Comparison of ENCODE assay signal across 11 cellular contexts in the genomic region with DNA sequence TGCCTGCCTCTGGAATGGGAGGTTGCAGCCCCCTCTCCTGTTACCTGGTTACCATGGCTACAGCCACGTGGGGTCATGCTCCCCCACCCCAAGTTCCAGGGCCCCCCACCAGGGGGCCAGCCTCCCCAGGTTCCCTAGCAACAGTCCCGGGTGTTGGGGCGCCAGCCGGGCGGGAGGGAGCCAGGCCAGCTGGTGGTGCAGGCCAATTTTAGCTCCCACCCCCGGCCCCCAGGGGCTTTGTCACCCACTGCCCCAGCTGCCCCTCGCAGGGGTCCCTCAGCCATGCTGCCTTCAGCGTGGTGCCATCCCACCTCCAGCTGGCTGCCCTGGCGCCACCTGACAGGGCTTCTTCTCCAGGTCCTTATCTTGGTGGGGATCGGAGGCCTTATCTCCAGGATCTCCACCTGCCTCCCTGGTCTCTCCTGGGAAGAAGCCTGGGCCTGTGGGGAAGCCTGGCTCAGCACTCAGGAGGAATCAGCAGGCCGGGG. TPM values are rescaled to one million over a fixed set of nuclear protein-coding genes. Genes with fewer than 3 reads are reported as not detected.
DNase-seq lines count a peak whose midpoint lies in the region; ATAC-seq and TF ChIP-seq lines count a peak whose summit lies in the region.
"Had no signal": no experiment of that assay in that cellular context is flagged by ENCODE, and none has a peak within 500 bp of the region (broad histone marks: within the 10 kb centered on the region; RNA-seq: fewer than 3 reads in every experiment).

No MANE protein-coding gene starts in this region.

- no peaks in the 10 kb centered on the region for H3K27me3 Mint-ChIP-seq in IgD-negative memory B cell
- H3K27me3 Mint-ChIP-seq in MCF 10A (ENCODE audit: insufficient read depth, unreplicated experiment), result no peaks in the 10 kb centered on the region
- H3K27me3 Mint-ChIP-seq in neural crest cell (ENCODE audit: low read depth), result peaks cover 2% of the 10 kb centered on the region

- DNase-seq in D341Med (ENCODE audit: low spot score) (peak; percentile 77), MCF 10A (ENCODE audit: unreplicated experiment) (no peak), neural crest cell (ENCODE audit: low read depth, low spot score) (no peak), mesenteric fat pad (ENCODE audit: low spot score) (no peak)
- DNase-seq: activated CD4-positive, alpha-beta T cell treated with anti-CD3 and anti-CD28 coated beads, Interleukin-2, amount 50 U/mL, for 1 hour; uterus had no signal

- ATAC-seq in HG03571 (IDR thresholded peaks at IDR 0.05; ENCODE audit: unreplicated experiment), result no peak
- no peak for ATAC-seq in HG02798 (IDR thresholded peaks at IDR 0.05; ENCODE audit: poor library complexity, unreplicated experiment)

- intact Hi-C loops in MCF 10A (cut with micrococcal nuclease), result loop anchor here (5.0 kb wide), 1 partner anchor 223 kb away; no protein-coding TSS in a partner anchor

- no TSS peak for BruUV-seq in MCF 10A (replicated peaks; lab: Mats Ljungman, UMichigan)

- POLR2A ChIA-PET in MCF 10A (lab: Yijun Ruan, JAX), result no interaction called here

- H3K36me3 Mint-ChIP-seq in IgD-negative memory B cell, result no peaks in the 10 kb centered on the region
- H3K36me3 Mint-ChIP-seq in MCF 10A (ENCODE audit: insufficient read depth, unreplicated experiment), result peaks cover 5% of the 10 kb centered on the region
- H3K36me3 Mint-ChIP-seq in neural crest cell (ENCODE audit: low read depth), result no peaks in the 10 kb centered on the region

- H3K27ac Mint-ChIP-seq in IgD-negative memory B cell, result peak overlapping the region in 2 of 3 donors; percentile 31 to 33
- no peak overlapping the region for H3K27ac Mint-ChIP-seq in MCF 10A (ENCODE audit: low read depth, unreplicated experiment)
- H3K27ac Mint-ChIP-seq in neural crest cell (ENCODE audit: unreplicated experiment), result no peak overlapping the region

- CTCF ChIA-PET in MCF 10A (lab: Yijun Ruan, JAX), result interaction anchor here (0.6 to 0.7 kb wide), 3 partner anchors 13 to 148 kb away, joined by 3 read pairs; no protein-coding TSS in a partner anchor

- H3K4me1 Mint-ChIP-seq in IgD-negative memory B cell (peaks cover 5 to 20% (median 10%) of the 10 kb centered on the region in 3 donors), MCF 10A (ENCODE audit: insufficient read depth, unreplicated experiment) (peaks cover 20% of the 10 kb centered on the region), neural crest cell (peaks cover 21% of the 10 kb centered on the region)

- H3K4me3 Mint-ChIP-seq in IgD-negative memory B cell (peak overlapping the region; percentile 57 to 78 (median 71)), MCF 10A (ENCODE audit: unreplicated experiment) (no peak overlapping the region), neural crest cell (peak overlapping the region; percentile 89)

- TF ChIP-seq CTCF in MCF 10A (IDR thresholded peaks at IDR 0.05; ENCODE audit: unreplicated experiment) (peak; percentile 16), neural crest cell (conservative IDR thresholded peaks at IDR 0.05) (peak; percentile 46)

- H3K9me3 Mint-ChIP-seq in IgD-negative memory B cell (no peaks in the 10 kb centered on the region), MCF 10A (ENCODE audit: unreplicated experiment) (no peaks in the 10 kb centered on the region), neural crest cell (no peaks in the 10 kb centered on the region)

RNA-seq across cellular contexts. Expression of gene MARK4, which starts 3.0 kb away (rescaled TPM):
- polyA plus RNA-seq in IgD-negative memory B cell, result 0.58 TPM
- 22.4 and 24.2 TPM in 2 replicates for total RNA-seq in MCF 10A (2022)
- total RNA-seq in neural crest cell, result 57.2 and 59.8 TPM in 2 replicates
- 25.9 TPM for total RNA-seq in mesenteric fat pad

RNA-seq across cellular contexts. Expression of gene EXOC3L2, which starts 8.9 kb away (rescaled TPM):
- not detected for polyA plus RNA-seq in IgD-negative memory B cell
- total RNA-seq in MCF 10A (2022), result not detected in 2 replicates
- 0.91 and 1.1 TPM in 2 replicates for total RNA-seq in neural crest cell
- total RNA-seq in mesenteric fat pad, result 4.8 TPM
- total RNA-seq: H4, HT-29 had no signal

Comparison
In these comparisons a context has a peak if more than half of its experiments do, and no peak if none do; other contexts are left out.
1. H3K27ac Mint-ChIP-seq: peak in IgD-negative memory B cell (2 of 3); none in MCF 10A (single experiment) and neural crest cell (single experiment).